In the genomic region with DNA sequence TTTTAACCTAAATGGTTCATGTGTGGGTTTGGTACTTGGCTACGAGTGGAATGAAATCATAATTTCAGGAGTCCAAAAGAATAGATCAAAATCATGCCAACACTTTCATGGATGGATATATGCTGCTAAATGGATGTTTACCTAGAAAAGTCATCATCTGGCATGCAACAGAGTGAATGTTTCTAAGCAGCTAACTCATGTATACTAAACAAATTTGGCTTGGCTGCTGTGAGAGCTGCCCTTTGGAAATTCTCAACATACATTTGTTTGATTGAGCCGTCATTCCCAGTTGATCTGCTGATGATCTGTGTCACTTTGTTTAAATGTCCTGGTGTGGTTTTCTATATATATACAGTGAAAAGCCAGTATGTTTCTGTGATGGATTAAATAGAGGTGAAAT, we compare ENCODE assay signal across 29 cellular contexts.
"Had no signal": no experiment of that assay in that cellular context is flagged by ENCODE, and none has a peak within 500 bp of the region (broad histone marks: within the 10 kb centered on the region; RNA-seq: fewer than 3 reads in every experiment).

No MANE protein-coding gene starts in this region.

- H3K4me1 ChIP-seq: left lung, parathyroid adenoma, psoas muscle, right lobe of liver, tibial nerve, vagina had no signal

- H3K9me3 ChIP-seq: left lung, lower lobe of right lung, neutrophil, psoas muscle, right lobe of liver, tibial nerve, upper lobe of left lung, vagina had no signal

- H3K27me3 ChIP-seq: left lung, neural progenitor cell, right lobe of liver, upper lobe of left lung, vagina had no signal

- H3K27ac ChIP-seq: left lung, lower lobe of right lung, neural progenitor cell, neutrophil, parathyroid adenoma, psoas muscle, right lobe of liver, tibial nerve, upper lobe of left lung, vagina had no signal

- H3K4me3 ChIP-seq: left lung, lower lobe of right lung, neural progenitor cell, psoas muscle, right lobe of liver, smooth muscle cell, tibial nerve, upper lobe of left lung, vagina had no signal

- DNase-seq: hypothalamus; immature natural killer cell; kidney; left colon; left lung; lower lobe of right lung; mammary epithelial cell; mesenchymal stem cell; naive B cell; natural killer cell; nephron progenitor cell; occipital lobe; psoas muscle; right lobe of liver; stimulated activated CD4-positive, alpha-beta T cell treated with anti-CD3 and anti-CD28 coated beads, Interleukin-1b, Interleukin-23, amount 100 ng/mL, for 48 hours; stimulated activated CD4-positive, alpha-beta T cell treated with anti-CD3 and anti-CD28 coated beads, Interleukin-2, amount 100 ng/mL, for 48 hours; stimulated activated CD4-positive, alpha-beta T cell treated with anti-CD3 and anti-CD28 coated beads, Interleukin-4, amount 100 ng/mL, for 4 hours; stimulated activated CD8-positive, alpha-beta memory T cell treated with anti-CD3 and anti-CD28 coated beads, Interleukin-4, amount 100 ng/mL, for 48 hours; stimulated activated naive CD4-positive, alpha-beta T cell treated with Interleukin-2 at 50 U/mL for 16 hours; stimulated activated naive CD8-positive, alpha-beta T cell treated with anti-CD3 and anti-CD28 coated beads, Interleukin-15, amount 100 ng/mL, for 72 hours; substantia nigra; upper lobe of left lung had no signal

- H3K9ac ChIP-seq: neural progenitor cell, parathyroid adenoma had no signal

- ATAC-seq: left colon; left lung; lower lobe of right lung; natural killer cell; psoas muscle; right lobe of liver; stimulated activated memory B cell treated with anti-CD40 and anti-IgM and Interleukin-4, amounts not matched to agents 10 μg/mL and 1 μg/mL and 100 μg/mL, for 72 hours; stimulated activated naive CD8-positive, alpha-beta T cell treated with anti-CD3 and anti-CD28 coated beads, Interleukin-15, amount 100 ng/mL, for 72 hours had no signal

- H3K36me3 ChIP-seq: left lung, lower lobe of right lung, neural progenitor cell, neutrophil, right lobe of liver, tibial nerve, upper lobe of left lung, vagina had no signal
